ENCODE assay signal across 8 cellular contexts in genomic region chr9:21031091-21031817, GRCh38. TPM values are rescaled to one million over a fixed set of nuclear protein-coding genes. Genes with fewer than 3 reads are reported as not detected.
DNase-seq lines count a peak whose midpoint lies in the region; ATAC-seq and TF ChIP-seq lines count a peak whose summit lies in the region.

Gene HACD4 (minus strand): TSS chr9:21031640. CDS start chr9:21031590, 50 bp downstream.

- peaks cover 5 to 21% (median 11%) of the 10 kb centered on the region in 3 donors for H3K36me3 Mint-ChIP-seq in CD8-positive, alpha-beta memory T cell
- peaks cover 2% of the 10 kb centered on the region for H3K36me3 Mint-ChIP-seq in activated CD4-positive, alpha-beta T cell treated with anti-CD3 and anti-CD28 coated beads for 36 hours (ENCODE audit: low read depth)
- peaks cover under 1% of the 10 kb centered on the region for H3K36me3 Mint-ChIP-seq in dendritic cell treated with granulocyte-macrophage colony-stimulating factor and Interleukin-4, amounts not matched to agents 40 ng/mL and 50 ng/mL, for 4 days (ENCODE audit: low read depth)

- intact Hi-C loops in activated CD4-positive, alpha-beta T cell treated with anti-CD3 and anti-CD28 coated beads for 36 hours (cut with DNase I, micrococcal nuclease): loop anchor here (1.0 to 5.0 kb wide), 9 partner anchors 30 to 1032 kb away; partner anchors contain the start of genes MLLT3 (in 2 of the 2) and FOCAD (in 1 of the 2)
- intact Hi-C loops in dendritic cell treated with granulocyte-macrophage colony-stimulating factor and Interleukin-4, amounts not matched to agents 40 ng/mL and 50 ng/mL, for 4 days (cut with micrococcal nuclease): loop anchor here (5.0 kb wide), 2 partner anchors 36 to 66 kb away; no protein-coding TSS in a partner anchor
- intact Hi-C loops in lower leg skin (cut with DNase I; ENCODE audit: low total_unique reads): no loop called here

- H3K4me3 ChIP-seq in CD8-positive, alpha-beta memory T cell (ENCODE audit: low read length): peak within 1 kb of the TSS; percentile 78
- peak within 1 kb of the TSS; percentile 40 for H3K4me3 ChIP-seq in lower leg skin (ENCODE audit: low read depth, poor library complexity, severe bottlenecking)

- no peak for TF ChIP-seq CTCF in lower leg skin (IDR thresholded peaks at IDR 0.05)

- peak within 1 kb of the TSS; percentile 68 for H3K27ac ChIP-seq in CD8-positive, alpha-beta memory T cell (ENCODE audit: low read depth, low read length)

- peak within 1 kb of the TSS in 4 of 7 donors; percentile 75 to 84 (median 80) for H3K4me3 Mint-ChIP-seq in CD8-positive, alpha-beta memory T cell
- H3K4me3 Mint-ChIP-seq in activated CD4-positive, alpha-beta T cell treated with anti-CD3 and anti-CD28 coated beads for 36 hours: peak within 1 kb of the TSS; percentile 53
- H3K4me3 Mint-ChIP-seq in dendritic cell treated with granulocyte-macrophage colony-stimulating factor and Interleukin-4, amounts not matched to agents 40 ng/mL and 50 ng/mL, for 4 days: peak within 1 kb of the TSS; percentile 13

- peaks cover 39% of the 10 kb centered on the region for H3K4me1 ChIP-seq in CD8-positive, alpha-beta memory T cell (ENCODE audit: insufficient read depth, low read length)

- H3K27me3 ChIP-seq in CD8-positive, alpha-beta memory T cell (ENCODE audit: insufficient read depth, low read length, poor library complexity, severe bottlenecking): no peaks in the 10 kb centered on the region

- POLR2A ChIA-PET in CD8-positive, alpha-beta memory T cell (lab: Charles Lee): interaction anchor here (1.0 to 1.2 kb wide), 4 partner anchors 12 to 409 kb away, joined by 3 to 8 read pairs (median 4); partner anchors contain the start of gene MLLT3
- POLR2A ChIA-PET in activated CD4-positive, alpha-beta T cell treated with anti-CD3 and anti-CD28 coated beads for 36 hours (lab: Charles Lee): interaction anchor here (0.8 kb wide), 1 partner anchor 409 kb away, joined by 4 read pairs; the partner anchor contains the start of gene MLLT3

- no peaks in the 10 kb centered on the region for H3K36me3 ChIP-seq in CD8-positive, alpha-beta memory T cell (ENCODE audit: insufficient read depth, low read length)

- no peaks in the 10 kb centered on the region for H3K9me3 Mint-ChIP-seq in CD8-positive, alpha-beta memory T cell
- no peaks in the 10 kb centered on the region for H3K9me3 Mint-ChIP-seq in activated CD4-positive, alpha-beta T cell treated with anti-CD3 and anti-CD28 coated beads for 36 hours (ENCODE audit: low read depth)
- H3K9me3 Mint-ChIP-seq in dendritic cell treated with granulocyte-macrophage colony-stimulating factor and Interleukin-4, amounts not matched to agents 40 ng/mL and 50 ng/mL, for 4 days: peaks cover 8% of the 10 kb centered on the region

- no peaks in the 10 kb centered on the region for H3K9me3 ChIP-seq in CD8-positive, alpha-beta memory T cell (ENCODE audit: low read length)

- H3K27me3 Mint-ChIP-seq in CD8-positive, alpha-beta memory T cell: no peaks in the 10 kb centered on the region
- no peaks in the 10 kb centered on the region for H3K27me3 Mint-ChIP-seq in activated CD4-positive, alpha-beta T cell treated with anti-CD3 and anti-CD28 coated beads for 36 hours
- H3K27me3 Mint-ChIP-seq in dendritic cell treated with granulocyte-macrophage colony-stimulating factor and Interleukin-4, amounts not matched to agents 40 ng/mL and 50 ng/mL, for 4 days: peaks cover 1% of the 10 kb centered on the region

- DNase-seq in CD8-positive, alpha-beta memory T cell: peak; percentile 52 to 77 (median 69)
- peak; percentile 79 for DNase-seq in activated CD4-positive, alpha-beta T cell treated with anti-CD3 and anti-CD28 coated beads for 36 hours
- DNase-seq in lower leg skin (ENCODE audit: low spot score in 2 of 2) (peak; percentile 51 to 88), OCI-M2 (lab: John Stamatoyannopoulos, UW; ENCODE audit: unreplicated experiment) (no peak)
- peak; percentile 36 to 40 (median 37) for DNase-seq in stimulated activated CD4-positive, alpha-beta T cell treated with anti-CD3 and anti-CD28 coated beads, TNF-alpha, amount 100 ng/mL, for 4 hours (ENCODE audit: low read depth in 3 of 3)

- H3K27ac Mint-ChIP-seq in CD8-positive, alpha-beta memory T cell: peak within 1 kb of the TSS in 7 of 8 donors; percentile 31 to 90 (median 69)
- H3K27ac Mint-ChIP-seq in activated CD4-positive, alpha-beta T cell treated with anti-CD3 and anti-CD28 coated beads for 36 hours: peak within 1 kb of the TSS; percentile 71
- H3K27ac Mint-ChIP-seq in dendritic cell treated with granulocyte-macrophage colony-stimulating factor and Interleukin-4, amounts not matched to agents 40 ng/mL and 50 ng/mL, for 4 days: no peak within 1 kb of the TSS

- TF ChIP-seq POLR2A in lower leg skin (IDR thresholded peaks at IDR 0.05): no peak

- WGBS in lower leg skin, 2 donors: 2 to 3% methylated on average over 42 to 47 of the region's 48 CpGs

- peak; percentile 80 for ATAC-seq in GM19395 (IDR thresholded peaks at IDR 0.05; ENCODE audit: unreplicated experiment)
- peak; percentile 69 for ATAC-seq in HG03520 (IDR thresholded peaks at IDR 0.05; ENCODE audit: unreplicated experiment)
- ATAC-seq in activated CD4-positive, alpha-beta T cell treated with anti-CD3 and anti-CD28 coated beads for 36 hours: peak; percentile 79

- CTCF ChIA-PET in CD8-positive, alpha-beta memory T cell (lab: Charles Lee): interaction anchor here (0.8 to 2.1 kb wide), 8 partner anchors 11 to 406 kb away, joined by 3 to 6 read pairs (median 4); no protein-coding TSS in a partner anchor
- CTCF ChIA-PET in activated CD4-positive, alpha-beta T cell treated with anti-CD3 and anti-CD28 coated beads for 36 hours (lab: Charles Lee): interaction anchor here (1.4 kb wide), 1 partner anchor 16 kb away, joined by 3 read pairs; no protein-coding TSS in a partner anchor

- H3K4me1 Mint-ChIP-seq in CD8-positive, alpha-beta memory T cell: peaks cover 30 to 33% (median 32%) of the 10 kb centered on the region in 3 donors
- peaks cover 26% of the 10 kb centered on the region for H3K4me1 Mint-ChIP-seq in activated CD4-positive, alpha-beta T cell treated with anti-CD3 and anti-CD28 coated beads for 36 hours
- H3K4me1 Mint-ChIP-seq in dendritic cell treated with granulocyte-macrophage colony-stimulating factor and Interleukin-4, amounts not matched to agents 40 ng/mL and 50 ng/mL, for 4 days (ENCODE audit: low read depth): peaks cover 9% of the 10 kb centered on the region

RNA-seq across cellular contexts. Expression of gene HACD4, which starts in this region (rescaled TPM):
- total RNA-seq in CD8-positive, alpha-beta memory T cell: 1 to 10 TPM; 4.4 TPM
- 8.3 TPM for polyA plus RNA-seq in CD8-positive, alpha-beta memory T cell
- 1 to 10 TPM; 2.7 to 3.0 TPM for total RNA-seq in activated CD4-positive, alpha-beta T cell treated with anti-CD3 and anti-CD28 coated beads for 36 hours
- 1 to 10 TPM; 1.0 to 3.8 (median 2.8) TPM for total RNA-seq in lower leg skin

Comparison
In these comparisons a context has a peak if more than half of its experiments do, and no peak if none do; other contexts are left out.
1. H3K4me3 Mint-ChIP-seq: peak in every context shown above with its lines; median percentile 80 in CD8-positive, alpha-beta memory T cell; 53 in activated CD4-positive, alpha-beta T cell treated with anti-CD3 and anti-CD28 coated beads for 36 hours; 13 in dendritic cell treated with granulocyte-macrophage colony-stimulating factor and Interleukin-4, amounts not matched to agents 40 ng/mL and 50 ng/mL, for 4 days.